Comparison of ENCODE assay signal across 8 cellular contexts in genomic region chr16:62041401-62041800, GRCh38. TPM values are rescaled to one million over a fixed set of nuclear protein-coding genes. Genes with fewer than 3 reads are reported as not detected.
DNase-seq lines count a peak whose midpoint lies in the region; TF ChIP-seq lines count a peak whose summit lies in the region.

No MANE protein-coding gene starts in this region.

- peak; percentile 19 for DNase-seq in NOMO-1 treated with DMSO at 0.1 percent for 48 hours (lab: John Stamatoyannopoulos, UW; ENCODE audit: unreplicated experiment)
- DNase-seq in NOMO-1 treated with dmso at 0.1 percent for 144 hours (lab: John Stamatoyannopoulos, UW; ENCODE audit: unreplicated experiment) = no peak
- DNase-seq in NCI-H526 treated with DMSO at 0.1 percent for 48 hours (lab: John Stamatoyannopoulos, UW) = peak; percentile 39
- no peak for DNase-seq in epithelial cell of proximal tubule (ENCODE audit: low read depth)
- DNase-seq in stromal cell of bone marrow (ENCODE audit: low read depth) = peak; percentile 10
- no peak for DNase-seq in NCI-H446 (lab: John Stamatoyannopoulos, UW)
- DNase-seq in cerebellum (ENCODE audit: low spot score) = no peak
- no peak for DNase-seq in NCI-H128 (lab: John Stamatoyannopoulos, UW; ENCODE audit: unreplicated experiment)

- no peak overlapping the region for H3K4me3 ChIP-seq in epithelial cell of proximal tubule (ENCODE audit: low read depth, low read length)

- peak; percentile 55 for TF ChIP-seq CTCF in epithelial cell of proximal tubule (conservative IDR thresholded peaks at IDR 0.05; ENCODE audit: low read depth, low read length)

RNA-seq across cellular contexts. Expression of gene CDH8, which starts 5.2 kb away (rescaled TPM):
- total RNA-seq in epithelial cell of proximal tubule (0.35 and 0.43 TPM in 2 replicates), cerebellum (88.2 TPM)

Comparison
In these comparisons a context has a peak if more than half of its experiments do, and no peak if none do; other contexts are left out.
1. DNase-seq: peak in NOMO-1 treated with DMSO at 0.1 percent for 48 hours (single experiment), NCI-H526 treated with DMSO at 0.1 percent for 48 hours (single experiment) and stromal cell of bone marrow (single experiment); none in NOMO-1 treated with dmso at 0.1 percent for 144 hours (single experiment), epithelial cell of proximal tubule (single experiment), NCI-H446 (0 of 2), cerebellum (single experiment) and NCI-H128 (single experiment).
2. RNA of gene CDH8, which starts 5.2 kb away (total RNA-seq): 88.2 TPM in cerebellum (single experiment); 0.35 to 0.43 TPM in epithelial cell of proximal tubule; every median in the first group is over 10 times any median in the second.